ENCODE assay signal across 8 cellular contexts in the genomic region with DNA sequence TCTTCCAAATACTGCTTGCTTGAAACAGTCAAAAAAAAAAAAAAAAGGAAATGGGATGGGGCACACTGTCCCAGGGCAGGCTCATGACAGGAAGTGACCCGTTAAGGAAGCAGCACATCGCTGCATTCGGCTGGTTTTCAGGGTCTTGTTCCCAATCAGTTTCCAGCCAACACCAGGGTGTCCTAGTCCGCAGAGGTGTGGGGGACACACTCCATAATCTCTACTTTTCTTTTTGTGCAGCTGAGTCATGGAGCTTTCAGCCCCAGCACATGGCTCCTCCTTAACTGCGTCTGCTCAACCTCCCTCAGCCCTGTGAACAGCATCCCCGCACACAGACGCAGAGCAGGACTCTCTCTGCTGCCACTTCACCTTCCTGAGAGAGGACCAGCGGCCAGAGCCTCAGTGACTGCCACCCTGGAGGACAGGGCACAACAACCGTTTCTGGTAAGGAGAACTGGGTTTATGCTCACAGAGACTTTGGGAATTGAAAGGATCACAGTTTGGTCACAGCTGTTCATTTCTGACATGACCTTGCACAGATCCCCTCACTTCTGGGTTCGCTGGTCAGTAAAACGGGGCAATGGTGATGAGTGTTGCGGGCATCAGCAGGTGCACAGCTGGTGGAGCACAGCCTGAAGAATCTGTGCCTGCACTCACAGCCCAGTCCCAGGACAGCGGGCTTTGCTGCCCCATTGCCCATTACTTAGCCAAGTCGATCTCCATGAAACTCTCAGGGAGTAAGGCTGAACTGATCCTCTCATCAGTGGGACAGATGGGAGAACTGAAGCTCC. TPM values are rescaled to one million over a fixed set of nuclear protein-coding genes. Genes with fewer than 3 reads are reported as not detected.
A peak's percentile ranks its signal among the peaks of the same experiment; 100 is the strongest.
DNase-seq lines count a peak whose midpoint lies in the region; ATAC-seq and TF ChIP-seq lines count a peak whose summit lies in the region.

A gene (plus strand): TSS at position 154 of the 791 bp plus-strand sequence. CDS start 3,467 bp downstream, outside the sequence.

- H3K4me3 ChIP-seq in Peyer's patch = peak within 1 kb of the TSS; percentile 41 to 61 (median 52)
- H3K4me3 ChIP-seq in ovary = peak within 1 kb of the TSS; percentile 27
- no peak within 1 kb of the TSS for H3K4me3 ChIP-seq in osteoblast (ENCODE audit: insufficient read depth, low read length)

- no TSS peak for BruUV-seq in MCF 10A (replicated peaks; lab: Mats Ljungman, UMichigan)

- no peak within 1 kb of the TSS for H3K4me3 Mint-ChIP-seq in MCF 10A (ENCODE audit: unreplicated experiment)

- no peaks in the 10 kb centered on the region for H3K27me3 Mint-ChIP-seq in MCF 10A (ENCODE audit: insufficient read depth, unreplicated experiment)

- no peak for TF ChIP-seq EP300 in ovary (IDR thresholded peaks at IDR 0.05)

- no peaks in the 10 kb centered on the region for H3K36me3 Mint-ChIP-seq in MCF 10A (ENCODE audit: insufficient read depth, unreplicated experiment)

- H3K9me3 Mint-ChIP-seq in MCF 10A (ENCODE audit: unreplicated experiment) = no peaks in the 10 kb centered on the region

- H3K27me3 ChIP-seq in Peyer's patch = no peaks in the 10 kb centered on the region
- H3K27me3 ChIP-seq in ovary = no peaks in the 10 kb centered on the region
- H3K27me3 ChIP-seq in osteoblast (ENCODE audit: insufficient read depth, low read length) = no peaks in the 10 kb centered on the region

- WGBS in ovary, 3 donors = 23 to 47% (median 23%) methylated on average over 14 of the region's 14 CpGs

- H3K9me3 ChIP-seq in Peyer's patch (no peaks in the 10 kb centered on the region), ovary (no peaks in the 10 kb centered on the region), osteoblast (ENCODE audit: low read depth, low read length) (no peaks in the 10 kb centered on the region)

- peak within 1 kb of the TSS; percentile 68 to 86 (median 71) for H3K27ac ChIP-seq in Peyer's patch
- H3K27ac ChIP-seq in ovary = no peak within 1 kb of the TSS
- H3K27ac ChIP-seq in osteoblast (ENCODE audit: low read depth, low read length) = no peak within 1 kb of the TSS

- peaks cover 12% of the 10 kb centered on the region for H3K4me1 Mint-ChIP-seq in MCF 10A (ENCODE audit: insufficient read depth, unreplicated experiment)

- H3K4me1 ChIP-seq in Peyer's patch (peaks cover 0 to under 1% (median 0%) of the 10 kb centered on the region in 4 donors), ovary (ENCODE audit: insufficient read depth) (no peaks in the 10 kb centered on the region), osteoblast (ENCODE audit: insufficient read depth, low read length) (no peaks in the 10 kb centered on the region)

- TF ChIP-seq POLR2A in Peyer's patch (IDR thresholded peaks at IDR 0.05) (peak; percentile 24 to 29), ovary (IDR thresholded peaks at IDR 0.05) (no peak)

- DNase-seq in Peyer's patch = peak in 2 of 3 donors; percentile 51 to 68
- DNase-seq in MCF 10A (ENCODE audit: unreplicated experiment) = no peak
- DNase-seq in ovary = no peak
- DNase-seq in DMS79 (lab: John Stamatoyannopoulos, UW) = no peak
- no peak for DNase-seq in inferior parietal cortex (ENCODE audit: extremely low spot score)
- DNase-seq in osteoblast (ENCODE audit: insufficient read length, low spot score, missing footprints) = no peak
- DNase-seq in NCI-H2196 treated with DMSO at 0.1 percent for 48 hours (lab: John Stamatoyannopoulos, UW; ENCODE audit: unreplicated experiment) = no peak

- H3K27ac Mint-ChIP-seq in MCF 10A (ENCODE audit: low read depth, unreplicated experiment) = peak within 1 kb of the TSS; percentile 4

- intact Hi-C loops in MCF 10A (cut with micrococcal nuclease) (no loop called here), ovary (cut with DNase I) (no loop called here)

- POLR2A ChIA-PET in MCF 10A (lab: Yijun Ruan, JAX) = interaction anchor here (1.5 kb wide), 1 partner anchor 13 kb away, joined by 5 read pairs; no protein-coding TSS in a partner anchor

- CTCF ChIA-PET in MCF 10A (lab: Yijun Ruan, JAX) = no interaction called here

- no peaks in the 10 kb centered on the region for H4K20me1 ChIP-seq in osteoblast (ENCODE audit: insufficient read depth, low read length)

- no peaks in the 10 kb centered on the region for H3K79me2 ChIP-seq in osteoblast (ENCODE audit: insufficient read depth, low read length)

- H2AFZ ChIP-seq in osteoblast (ENCODE audit: low read length) = no peak within 1 kb of the TSS

- H3K4me2 ChIP-seq in osteoblast (ENCODE audit: insufficient read depth, low read length) = no peak within 1 kb of the TSS

- ATAC-seq in GM21447 (IDR thresholded peaks at IDR 0.05; ENCODE audit: unreplicated experiment) = peak; percentile 66

- H3K36me3 ChIP-seq in Peyer's patch = peaks cover 0 to 13% (median 0%) of the 10 kb centered on the region in 3 donors
- no peaks in the 10 kb centered on the region for H3K36me3 ChIP-seq in ovary
- H3K36me3 ChIP-seq in osteoblast (ENCODE audit: insufficient read depth, low read length) = no peaks in the 10 kb centered on the region

- TF ChIP-seq CTCF in Peyer's patch (IDR thresholded peaks at IDR 0.05) (no peak), MCF 10A (IDR thresholded peaks at IDR 0.05; ENCODE audit: unreplicated experiment) (no peak), ovary (IDR thresholded peaks at IDR 0.05) (no peak), osteoblast (IDR thresholded peaks at IDR 0.05; ENCODE audit: extremely low read depth, low read depth, low read length) (no peak)

RNA-seq across cellular contexts. Expression of the gene that starts here (rescaled TPM):
- total RNA-seq in Peyer's patch (10 to 100 TPM; 11.9 to 47.0 (median 24.4) TPM), MCF 10A (2022) (not detected in 2 replicates), ovary (1 to 10 TPM; 1.7 to 7.9 (median 5.6) TPM), osteoblast (not detected in 2 replicates)
- polyA plus RNA-seq in ovary = 10 to 100 TPM; 19.3 to 39.7 TPM

Comparison
In these comparisons a context has a peak if more than half of its experiments do, and no peak if none do; other contexts are left out.
1. DNase-seq: peak in Peyer's patch (2 of 3); none in MCF 10A (single experiment), ovary (0 of 5), DMS79 (single experiment), inferior parietal cortex (single experiment), osteoblast (single experiment) and NCI-H2196 treated with DMSO at 0.1 percent for 48 hours (single experiment).
2. H3K27ac ChIP-seq: peak in Peyer's patch (4 of 4); none in ovary (0 of 2) and osteoblast (single experiment).